In genomic region chr4:160835789-160836188, GRCh38 we compare ENCODE assay signal across 19 cellular contexts.
A peak's percentile ranks its signal among the peaks of the same experiment; 100 is the strongest.
DNase-seq lines count a peak whose midpoint lies in the region; ATAC-seq, FAIRE-seq and TF ChIP-seq lines count a peak whose summit lies in the region.
"Had no signal": no experiment of that assay in that cellular context is flagged by ENCODE, and none has a peak within 500 bp of the region (broad histone marks: within the 10 kb centered on the region; RNA-seq: fewer than 3 reads in every experiment).

No MANE protein-coding gene starts in this region.

- no peaks in the 10 kb centered on the region for H3K9me3 ChIP-seq in A549
- no peaks in the 10 kb centered on the region for H3K9me3 ChIP-seq in kidney (ENCODE audit: control insufficient read depth in 1 of 2, low read length in 2 of 2)
- H3K9me3 ChIP-seq: esophagus squamous epithelium, HAP-1 had no signal

- no peaks in the 10 kb centered on the region for H3K27me3 Mint-ChIP-seq in WTC11 (ENCODE audit: low read depth)
- H3K27me3 Mint-ChIP-seq: activated CD8-positive, alpha-beta T cell treated with anti-CD3 and anti-CD28 coated beads for 36 hours; stimulated activated naive CD8-positive, alpha-beta T cell treated with anti-CD3 and anti-CD28 coated beads, Interleukin-15, Interleukin-2, amounts not matched to agents 100 ng/mL and 50 ng/mL, for 24 hours had no signal

- no peak for TF ChIP-seq EP300 in A549 (IDR thresholded peaks at IDR 0.05)

- H3K4me1 ChIP-seq in A549: no peaks in the 10 kb centered on the region
- H3K4me1 ChIP-seq in kidney (ENCODE audit: control insufficient read depth in 1 of 2, insufficient read depth in 1 of 2, low read depth in 1 of 2, low read length in 2 of 2): no peaks in the 10 kb centered on the region
- H3K4me1 ChIP-seq: esophagus squamous epithelium, HAP-1 had no signal

- no peak for TF ChIP-seq CTCF in A549 (IDR thresholded peaks at IDR 0.05)
- TF ChIP-seq CTCF in WTC11 (IDR thresholded peaks at IDR 0.05): no peak
- TF ChIP-seq CTCF in kidney (IDR thresholded peaks at IDR 0.05; ENCODE audit: borderline replicate concordance, extremely low read depth, insufficient read depth): no peak

- H3K4me1 Mint-ChIP-seq in WTC11: peaks cover 20% of the 10 kb centered on the region

- no peaks in the 10 kb centered on the region for H3K36me3 ChIP-seq in kidney (ENCODE audit: control insufficient read depth in 1 of 2, insufficient read depth in 2 of 2, low read length in 2 of 2)
- H3K36me3 ChIP-seq: esophagus squamous epithelium, HAP-1 had no signal

- CTCF ChIA-PET in A549 (lab: Yijun Ruan, JAX): interaction anchor here (0.6 kb wide), 1 partner anchor 1770 kb away, joined by 3 read pairs; no protein-coding TSS in a partner anchor
- CTCF ChIA-PET in WTC11 (lab: Charles Lee): no interaction called here

- TF ChIP-seq RAD21 in A549 (conservative IDR thresholded peaks at IDR 0.05 in 1 of 2, IDR thresholded peaks at IDR 0.05 in 1 of 2): no peak

- peak overlapping the region; percentile 78; the same call in 1 of the 2 replicates for H3K27ac Mint-ChIP-seq in WTC11
- H3K27ac Mint-ChIP-seq: activated CD8-positive, alpha-beta T cell treated with anti-CD3 and anti-CD28 coated beads for 36 hours; stimulated activated naive CD8-positive, alpha-beta T cell treated with anti-CD3 and anti-CD28 coated beads, Interleukin-15, Interleukin-2, amounts not matched to agents 100 ng/mL and 50 ng/mL, for 24 hours had no signal

- H3K9me3 Mint-ChIP-seq in WTC11: no peaks in the 10 kb centered on the region
- H3K9me3 Mint-ChIP-seq: stimulated activated naive CD8-positive, alpha-beta T cell treated with anti-CD3 and anti-CD28 coated beads, Interleukin-15, Interleukin-2, amounts not matched to agents 100 ng/mL and 50 ng/mL, for 24 hours had no signal

- H3K4me3 ChIP-seq in A549 (no peak overlapping the region), kidney (ENCODE audit: low read length in 2 of 2) (no peak overlapping the region)
- H3K4me3 ChIP-seq: esophagus squamous epithelium, HAP-1 had no signal

- no peak for FAIRE-seq in A549 (lab: Jason Lieb, UNC)
- FAIRE-seq in kidney (lab: Jason Lieb, UNC): no peak

- no peaks in the 10 kb centered on the region for H3K36me3 Mint-ChIP-seq in WTC11

- POLR2A ChIA-PET in A549 (lab: Yijun Ruan, JAX): no interaction called here
- POLR2A ChIA-PET in WTC11 (lab: Charles Lee): no interaction called here

- H3K4me3 Mint-ChIP-seq in WTC11: no peak overlapping the region
- H3K4me3 Mint-ChIP-seq: activated CD8-positive, alpha-beta T cell treated with anti-CD3 and anti-CD28 coated beads for 36 hours; stimulated activated naive CD8-positive, alpha-beta T cell treated with anti-CD3 and anti-CD28 coated beads, Interleukin-15, Interleukin-2, amounts not matched to agents 100 ng/mL and 50 ng/mL, for 24 hours had no signal

- H3K4me2 ChIP-seq in A549: 0 out of 3 replicates have a peak overlapping the region, but pooled peaks have one; percentile 10

- intact Hi-C loops in kidney (cut with DNase I): no loop called here

- WGBS in A549 (ENCODE audit: missing lambda C conversion rate): 30% methylated on average over 3 of the region's 3 CpGs

- H3K9ac ChIP-seq in kidney (ENCODE audit: low read length in 2 of 2): no peak overlapping the region

- DNase-seq in A549 (ENCODE audit: low read depth in 1 of 2, low spot score in 1 of 2) (peak in 1 of 2 experiments; percentile 22), HPDE6-E6E7 (ENCODE audit: extremely low spot score) (peak; percentile 35), WTC11 (ENCODE audit: low spot score) (peak; percentile 67), kidney (peak; percentile 75)
- DNase-seq: activated CD8-positive, alpha-beta T cell treated with anti-CD3 and anti-CD28 coated beads for 36 hours; activated effector memory CD4-positive, alpha-beta T cell treated with Interleukin-2 at 50 U/mL for 16 hours; anterior cingulate cortex; COR-L47; esophagus squamous epithelium; hypothalamus; NCI-H1930; nucleus accumbens had no signal

- no peak for TF ChIP-seq POLR2A in A549 (IDR thresholded peaks at IDR 0.05; ENCODE audit: low read length)

- H3K27ac ChIP-seq in A549 (no peak overlapping the region; a peak in 1 of 6 replicates), kidney (ENCODE audit: low read depth in 2 of 2, low read length in 2 of 2) (no peak overlapping the region)
- H3K27ac ChIP-seq: esophagus squamous epithelium had no signal

- ATAC-seq in A549 (peak in 1 of 2 experiments; percentile 78; a peak in 4 of 6 replicates), WTC11 (peak; percentile 100), HG02870 (IDR thresholded peaks at IDR 0.05; ENCODE audit: unreplicated experiment) (no peak), GM21390 (IDR thresholded peaks at IDR 0.05; ENCODE audit: unreplicated experiment) (no peak), HG02938 (IDR thresholded peaks at IDR 0.05; ENCODE audit: unreplicated experiment) (no peak), GM18519 (IDR thresholded peaks at IDR 0.05; ENCODE audit: low FRiP score, unreplicated experiment) (no peak)
- ATAC-seq: activated CD8-positive, alpha-beta T cell treated with anti-CD3 and anti-CD28 coated beads for 36 hours; SK-N-SH treated with all-trans-retinoic acid at 6 μM for 48 hours had no signal

TF ChIP-seq in A549, 52 proteins besides CTCF, POLR2A, EP300 and RAD21 (continues in another document):
- TF ChIP-seq MAX (IDR thresholded peaks at IDR 0.05): no peak
- TF ChIP-seq TFCP2L1 (CRISPR knock-in tag; IDR thresholded peaks at IDR 0.05): no peak
- no peak for TF ChIP-seq PHF8 (IDR thresholded peaks at IDR 0.05; ENCODE audit: borderline replicate concordance, low read depth)
- no peak for TF ChIP-seq NFE2L2 (conservative IDR thresholded peaks at IDR 0.05; ENCODE audit: low read length)
- no peak for TF ChIP-seq BCL3 (IDR thresholded peaks at IDR 0.05)
- TF ChIP-seq CBX8 (IDR thresholded peaks at IDR 0.05): no peak
- no peak for TF ChIP-seq ZSCAN20 (CRISPR knock-in tag; IDR thresholded peaks at IDR 0.05)
- no peak for TF ChIP-seq JUN (IDR thresholded peaks at IDR 0.05)

TF ChIP-seq in WTC11, 78 proteins besides CTCF, POLR2A, EP300 and RAD21 (continues in another document):
- TF ChIP-seq, protein P1, sequence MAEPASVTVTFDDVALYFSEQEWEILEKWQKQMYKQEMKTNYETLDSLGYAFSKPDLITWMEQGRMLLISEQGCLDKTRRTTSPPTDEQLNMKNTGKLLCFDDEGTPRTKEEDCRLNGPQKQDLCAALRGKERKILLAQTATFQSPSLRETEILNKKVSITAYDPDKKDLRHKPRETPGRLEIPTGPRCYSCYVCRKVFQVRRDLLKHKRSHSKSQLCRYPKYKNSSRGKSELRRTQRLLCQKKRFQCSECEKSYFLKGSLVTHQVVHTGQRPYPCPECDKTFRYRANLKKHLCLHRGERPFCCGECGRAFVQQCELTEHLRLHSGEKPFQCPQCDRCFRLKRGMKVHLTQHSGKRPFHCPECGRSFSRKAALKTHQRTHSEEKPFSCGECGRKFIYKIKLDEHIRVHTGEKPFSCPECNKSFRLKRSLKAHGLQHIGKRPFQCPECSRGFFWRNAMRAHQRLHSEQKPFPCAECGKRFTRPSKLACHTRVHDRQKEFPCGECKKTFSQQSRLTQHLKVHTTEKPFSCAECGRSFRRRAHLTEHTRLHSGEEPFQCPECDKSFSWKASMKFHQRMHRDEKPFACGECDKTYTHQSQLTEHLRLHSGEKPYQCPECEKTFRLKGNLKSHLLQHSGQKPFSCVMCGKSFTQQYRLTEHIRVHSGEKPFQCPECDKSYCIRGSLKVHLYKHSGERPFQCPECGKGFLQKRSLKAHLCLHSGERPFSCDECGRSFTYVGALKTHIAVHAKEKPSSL (CRISPR knock-in tag; conservative IDR thresholded peaks at IDR 0.05): no peak
- TF ChIP-seq, protein P2, sequence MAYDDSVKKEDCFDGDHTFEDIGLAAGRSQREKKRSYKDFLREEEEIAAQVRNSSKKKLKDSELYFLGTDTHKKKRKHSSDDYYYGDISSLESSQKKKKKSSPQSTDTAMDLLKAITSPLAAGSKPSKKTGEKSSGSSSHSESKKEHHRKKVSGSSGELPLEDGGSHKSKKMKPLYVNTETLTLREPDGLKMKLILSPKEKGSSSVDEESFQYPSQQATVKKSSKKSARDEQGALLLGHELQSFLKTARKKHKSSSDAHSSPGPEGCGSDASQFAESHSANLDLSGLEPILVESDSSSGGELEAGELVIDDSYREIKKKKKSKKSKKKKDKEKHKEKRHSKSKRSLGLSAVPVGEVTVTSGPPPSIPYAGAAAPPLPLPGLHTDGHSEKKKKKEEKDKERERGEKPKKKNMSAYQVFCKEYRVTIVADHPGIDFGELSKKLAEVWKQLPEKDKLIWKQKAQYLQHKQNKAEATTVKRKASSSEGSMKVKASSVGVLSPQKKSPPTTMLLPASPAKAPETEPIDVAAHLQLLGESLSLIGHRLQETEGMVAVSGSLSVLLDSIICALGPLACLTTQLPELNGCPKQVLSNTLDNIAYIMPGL (CRISPR knock-in tag; IDR thresholded peaks at IDR 0.05): no peak
- TF ChIP-seq NR3C1 (CRISPR knock-in tag; conservative IDR thresholded peaks at IDR 0.05; ENCODE audit: low read depth) (no peak), ATF2 (CRISPR knock-in tag; IDR thresholded peaks at IDR 0.05; ENCODE audit: borderline replicate concordance, low read depth) (no peak), NR1H2 (CRISPR knock-in tag; IDR thresholded peaks at IDR 0.05) (no peak), NFE2L1 (CRISPR knock-in tag; IDR thresholded peaks at IDR 0.05) (no peak), FOXP1 (CRISPR knock-in tag; IDR thresholded peaks at IDR 0.05; ENCODE audit: borderline replicate concordance) (no peak), TP53 (CRISPR knock-in tag; IDR thresholded peaks at IDR 0.05) (no peak), RORB (CRISPR knock-in tag; IDR thresholded peaks at IDR 0.05) (no peak)
- TF ChIP-seq, protein P3, sequence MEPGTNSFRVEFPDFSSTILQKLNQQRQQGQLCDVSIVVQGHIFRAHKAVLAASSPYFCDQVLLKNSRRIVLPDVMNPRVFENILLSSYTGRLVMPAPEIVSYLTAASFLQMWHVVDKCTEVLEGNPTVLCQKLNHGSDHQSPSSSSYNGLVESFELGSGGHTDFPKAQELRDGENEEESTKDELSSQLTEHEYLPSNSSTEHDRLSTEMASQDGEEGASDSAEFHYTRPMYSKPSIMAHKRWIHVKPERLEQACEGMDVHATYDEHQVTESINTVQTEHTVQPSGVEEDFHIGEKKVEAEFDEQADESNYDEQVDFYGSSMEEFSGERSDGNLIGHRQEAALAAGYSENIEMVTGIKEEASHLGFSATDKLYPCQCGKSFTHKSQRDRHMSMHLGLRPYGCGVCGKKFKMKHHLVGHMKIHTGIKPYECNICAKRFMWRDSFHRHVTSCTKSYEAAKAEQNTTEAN (CRISPR knock-in tag; IDR thresholded peaks at IDR 0.05): no peak
